Comparison of ENCODE assay signal across 8 cellular contexts in genomic region chr10:45420453-45421192, GRCh38. TPM values are rescaled to one million over a fixed set of nuclear protein-coding genes. Genes with fewer than 3 reads are reported as not detected.
DNase-seq lines count a peak whose midpoint lies in the region; ATAC-seq and TF ChIP-seq lines count a peak whose summit lies in the region.

No MANE protein-coding gene starts in this region.

- H3K27me3 ChIP-seq in body of pancreas (no peaks in the 10 kb centered on the region), left lung (peaks cover 0 to 3% of the 10 kb centered on the region in 2 donors)

- H3K27ac ChIP-seq in body of pancreas (peak overlapping the region; percentile 71 to 90 (median 78)), left lung (peak overlapping the region; percentile 87 to 97)

- peak; percentile 59 for ATAC-seq in GM21423 (IDR thresholded peaks at IDR 0.05; ENCODE audit: unreplicated experiment)
- peak; percentile 94 for ATAC-seq in body of pancreas
- peak; percentile 56 for ATAC-seq in left lung

- intact Hi-C loops in body of pancreas (cut with DNase I) (no loop called here), left lung (cut with DNase I) (no loop called here)

- H3K36me3 ChIP-seq in body of pancreas (replicated peaks in 1 of 2; ENCODE audit: insufficient read depth in 1 of 2, low read depth in 2 of 2) (no peaks in the 10 kb centered on the region), left lung (peaks cover 0 to 38% of the 10 kb centered on the region in 2 donors)

- no peaks in the 10 kb centered on the region for H3K9me3 ChIP-seq in body of pancreas
- H3K9me3 ChIP-seq in left lung: no peaks in the 10 kb centered on the region

- TF ChIP-seq CTCF in body of pancreas (IDR thresholded peaks at IDR 0.05): no peak
- no peak for TF ChIP-seq CTCF in left lung (IDR thresholded peaks at IDR 0.05)

- peak; percentile 32 for DNase-seq in ELR (ENCODE audit: low read depth)
- peak in 75 of 76 experiments; percentile 17 to 82 (median 62) for DNase-seq in HUDEP-2 (lab: John Stamatoyannopoulos, UW; ENCODE audit: unreplicated experiment in 76 of 76)
- peak; percentile 42 for DNase-seq in SHP77 treated with DMSO at 0.1 percent for 48 hours (lab: John Stamatoyannopoulos, UW)
- peak; percentile 94 to 98 (median 98) for DNase-seq in body of pancreas
- DNase-seq in left lung: peak; percentile 85 to 87
- peak; percentile 39 to 45 for DNase-seq in stimulated activated CD8-positive, alpha-beta memory T cell treated with anti-CD3 and anti-CD28 coated beads, Interleukin-7, amount 100 ng/mL, for 4 hours (ENCODE audit: low read depth in 2 of 2)
- no peak for DNase-seq in NCI-H526 treated with DMSO at 0.1 percent for 48 hours (lab: John Stamatoyannopoulos, UW)

- no peak overlapping the region for H3K4me3 ChIP-seq in body of pancreas
- peak overlapping the region in 1 of 2 donors; percentile 10 for H3K4me3 ChIP-seq in left lung

- H3K4me1 ChIP-seq in body of pancreas (peaks cover 39% of the 10 kb centered on the region), left lung (peaks cover 11 to 89% of the 10 kb centered on the region in 2 donors)

- peak in 1 of 3 donors; percentile 11 for TF ChIP-seq POLR2A in body of pancreas (IDR thresholded peaks at IDR 0.05)

- WGBS in body of pancreas, 2 donors: 7 to 11% methylated on average over 15 to 16 of the region's 16 CpGs

RNA-seq across cellular contexts. Expression of gene ALOX5, which starts 46.6 kb away (rescaled TPM):
- total RNA-seq in body of pancreas: 10 to 100 TPM; 42.5 to 63.0 TPM
- total RNA-seq in left lung: 100 to 1,000 TPM in 1 of 2 donors, 10 to 100 TPM in 1; 52.3 to 145 TPM
